20 cellular contexts compared by ENCODE assay signal in genomic region chr14:72800848-72801370, GRCh38.
DNase-seq lines count a peak whose midpoint lies in the region; ATAC-seq, FAIRE-seq and TF ChIP-seq lines count a peak whose summit lies in the region.
"Had no signal": no experiment of that assay in that cellular context is flagged by ENCODE, and none has a peak within 500 bp of the region (broad histone marks: within the 10 kb centered on the region; RNA-seq: fewer than 3 reads in every experiment).

No MANE protein-coding gene starts in this region.

- H3K9ac ChIP-seq in HCT116 (ENCODE audit: low read length), result no peak overlapping the region

- WGBS in pancreas, 2 donors, result 75% methylated on average over 4 of the region's 4 CpGs

- intact Hi-C loops in HCT116 (cut with micrococcal nuclease), result no loop called here
- intact Hi-C loops in natural killer cell (cut with micrococcal nuclease), result no loop called here
- intact Hi-C loops in pancreas (cut with DNase I), result no loop called here

- no peaks in the 10 kb centered on the region for H3K36me3 Mint-ChIP-seq in natural killer cell

- peaks cover 15 to 17% of the 10 kb centered on the region in 2 donors for H3K4me1 Mint-ChIP-seq in natural killer cell

- no peak overlapping the region for H3K4me3 Mint-ChIP-seq in natural killer cell
- H3K4me3 Mint-ChIP-seq: B cell had no signal

- H3K79me2 ChIP-seq in ACC112 (ENCODE audit: control insufficient read depth, insufficient read depth, low read length, unreplicated experiment) (no peaks in the 10 kb centered on the region), HCT116 (ENCODE audit: insufficient read depth, low read length) (no peaks in the 10 kb centered on the region)

- 0 out of 2 replicates have a peak, but pooled peaks have one; percentile 1 for TF ChIP-seq RAD21 in HCT116 (IDR thresholded peaks at IDR 0.05; ENCODE audit: low read depth)

- no peaks in the 10 kb centered on the region for H3K9me3 ChIP-seq in HCT116 (ENCODE audit: control insufficient read depth in 1 of 2, insufficient read depth in 1 of 2, low read depth in 1 of 2, low read length in 2 of 2)
- no peaks in the 10 kb centered on the region for H3K9me3 ChIP-seq in pancreas
- H3K9me3 ChIP-seq: testis had no signal

- H4K20me1 ChIP-seq in HCT116 (ENCODE audit: insufficient read depth), result no peaks in the 10 kb centered on the region

- DNase-seq in HCT116 (ENCODE audit: low read depth, low spot score) (no peak), cerebellum (ENCODE audit: low spot score) (peak; percentile 70), natural killer cell (no peak), DMS53 (lab: John Stamatoyannopoulos, UW) (no peak), pancreas (no peak)
- DNase-seq: activated CD4-positive, alpha-beta T cell treated with anti-CD3 and anti-CD28 coated beads for 4 hours; aorta; COR-L47; mesendoderm; NCI-H1048; NCI-H1930; NCI-H446 treated with DMSO at 0.1 percent for 48 hours; stimulated activated CD4-positive, alpha-beta T cell treated with anti-CD3 and anti-CD28 coated beads, Interleukin-12 subunit alpha, Interleukin-12 subunit beta, amount 100 ng/mL, for 4 hours; stimulated activated CD8-positive, alpha-beta memory T cell treated with anti-CD3 and anti-CD28 coated beads, Interleukin-4, amount 100 ng/mL, for 48 hours; testis had no signal

- H3K4me3 ChIP-seq in ACC112 (ENCODE audit: low read depth, low read length), result no peak overlapping the region
- H3K4me3 ChIP-seq in HCT116 (replicated peaks in 1 of 2; ENCODE audit: low read depth in 1 of 2, low read length in 2 of 2), result no peak overlapping the region
- no peak overlapping the region for H3K4me3 ChIP-seq in pancreas
- H3K4me3 ChIP-seq: testis had no signal

- RAD21 ChIA-PET in HCT116 (lab: Charles Lee; ENCODE audit: low non-redundant PET in 1 of 2, low total read pairs in 2 of 2, uncharacterized antibody in 2 of 2, unreplicated experiment in 2 of 2), result no interaction called here

- TF ChIP-seq POLR2A in HCT116 (IDR thresholded peaks at IDR 0.05; ENCODE audit: borderline replicate concordance, extremely low read depth, insufficient read depth, insufficient read length), result no peak

- H3K27ac Mint-ChIP-seq in natural killer cell, result no peak overlapping the region
- H3K27ac Mint-ChIP-seq: B cell had no signal

- peak overlapping the region; percentile 56; the same call in 1 of the 2 replicates for H3K27ac ChIP-seq in ACC112 (ENCODE audit: low read depth, low read length)
- H3K27ac ChIP-seq in HCT116 (ENCODE audit: low read depth, low read length), result peak overlapping the region; percentile 30; the same call in 1 of the 2 replicates
- H3K27ac ChIP-seq in pancreas, result no peak overlapping the region
- H3K27ac ChIP-seq: testis had no signal

- H3K27me3 ChIP-seq in ACC112 (ENCODE audit: insufficient read depth, low read length) (no peaks in the 10 kb centered on the region), HCT116 (ENCODE audit: insufficient read depth, low read length) (no peaks in the 10 kb centered on the region), pancreas (no peaks in the 10 kb centered on the region)
- H3K27me3 ChIP-seq: testis had no signal

- POLR2A ChIA-PET in HCT116 (lab: Charles Lee), result no interaction called here

- ATAC-seq in HCT116 (no peak), natural killer cell (peak; percentile 37 to 70 (median 69)), HG02610 (IDR thresholded peaks at IDR 0.05; ENCODE audit: unreplicated experiment) (no peak), pancreas (no peak)

- FAIRE-seq in pancreas (lab: Jason Lieb, UNC), result no peak
- FAIRE-seq: colon, TTC549 had no signal

- H3K9me2 ChIP-seq in HCT116 (ENCODE audit: insufficient read depth), result no peaks in the 10 kb centered on the region

- H3K27me3 Mint-ChIP-seq in natural killer cell (ENCODE audit: low read depth in 2 of 2), result peaks cover 13 to 14% of the 10 kb centered on the region in 2 donors
- H3K27me3 Mint-ChIP-seq: B cell had no signal

- TF ChIP-seq CTCF in HCT116 (IDR thresholded peaks at IDR 0.05 in 2 of 3, conservative IDR thresholded peaks at IDR 0.05 in 1 of 3; ENCODE audit: borderline replicate concordance in 1 of 3, insufficient read depth in 1 of 3, low read depth in 2 of 3, low read length in 2 of 3), result no peak
- TF ChIP-seq CTCF in natural killer cell (IDR thresholded peaks at IDR 0.05), result no peak
- no peak for TF ChIP-seq CTCF in pancreas (IDR thresholded peaks at IDR 0.05)

- no TSS peak for BruUV-seq in HCT116 (replicated peaks; lab: Mats Ljungman, UMichigan)

- H3K9me3 Mint-ChIP-seq in natural killer cell, result no peaks in the 10 kb centered on the region

- CTCF ChIA-PET in HCT116 (lab: Charles Lee), result no interaction called here

- H3K36me3 ChIP-seq in ACC112 (ENCODE audit: insufficient read depth, low read length) (no peaks in the 10 kb centered on the region), HCT116 (ENCODE audit: control insufficient read depth in 1 of 2, insufficient read depth in 2 of 2, low read length in 2 of 2) (no peaks in the 10 kb centered on the region), pancreas (no peaks in the 10 kb centered on the region)

- H2AFZ ChIP-seq in ACC112 (ENCODE audit: low read length, unreplicated experiment) (no peak overlapping the region), HCT116 (ENCODE audit: low read depth, low read length, poor library complexity, severe bottlenecking) (no peak overlapping the region)

- H3K4me1 ChIP-seq in ACC112 (ENCODE audit: control insufficient read depth, insufficient read depth, low read length, unreplicated experiment) (peaks cover 19% of the 10 kb centered on the region), HCT116 (ENCODE audit: control insufficient read depth in 1 of 2, insufficient read depth in 2 of 2, low read length in 2 of 2) (peaks cover 2 to 16% of the 10 kb centered on the region in 2 experiments; a peak in 3 of 4 replicates), pancreas (no peaks in the 10 kb centered on the region)
- H3K4me1 ChIP-seq: testis had no signal

- peak overlapping the region; percentile 28 for H3K4me2 ChIP-seq in HCT116 (ENCODE audit: low read length)

TF ChIP-seq in HCT116, 20 proteins besides CTCF, POLR2A, EP300 and RAD21:
- TF ChIP-seq TCF7L2 (IDR thresholded peaks at IDR 0.05; ENCODE audit: borderline replicate concordance, extremely low read depth, insufficient read depth, insufficient read length), result no peak
- TF ChIP-seq JUND (IDR thresholded peaks at IDR 0.05), result no peak
- TF ChIP-seq ELF1 (IDR thresholded peaks at IDR 0.05; ENCODE audit: borderline replicate concordance, low read depth), result no peak

Comparison
In these comparisons a context has a peak if more than half of its experiments do, and no peak if none do; other contexts are left out.
1. H3K27ac ChIP-seq: peak in ACC112 (single experiment) and HCT116 (single experiment); none in pancreas (0 of 4).
2. ATAC-seq: peak in natural killer cell (3 of 3); none in HCT116 (single experiment), HG02610 (single experiment) and pancreas (0 of 4).